In the genomic region with DNA sequence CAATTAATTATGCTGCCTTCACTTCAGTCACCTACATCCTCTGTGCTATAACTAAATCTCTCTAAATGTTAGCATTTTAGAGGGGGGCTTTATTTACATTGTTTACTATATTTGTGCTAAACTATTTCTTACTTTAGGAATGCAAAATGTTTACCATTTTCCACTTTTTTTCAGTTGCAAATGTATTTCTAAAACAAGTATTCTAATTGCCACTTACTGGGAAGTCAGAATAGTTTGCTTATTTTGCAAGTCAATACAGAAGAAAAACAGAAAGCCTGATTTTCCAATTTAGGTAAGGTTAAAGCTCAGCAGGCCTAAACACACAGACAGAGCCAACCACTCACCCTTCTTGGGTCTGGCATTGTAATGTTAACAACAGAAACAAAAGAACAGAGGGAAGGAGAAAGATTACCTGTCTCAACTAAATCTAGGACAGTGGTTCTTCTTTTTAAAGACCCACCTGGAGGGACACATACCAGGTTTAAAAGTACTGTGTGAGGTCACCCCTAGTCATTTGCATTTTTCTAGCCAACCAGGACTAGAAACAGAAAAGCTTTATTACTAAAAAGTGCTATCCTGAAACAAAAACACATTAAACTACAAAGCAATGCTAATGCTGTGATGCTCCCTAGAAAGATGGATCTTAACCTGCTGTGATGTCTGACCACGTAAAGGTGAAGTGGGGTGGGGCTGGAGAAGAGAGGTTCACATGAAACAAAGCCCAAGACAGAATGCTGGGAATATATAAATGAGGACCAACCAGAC, we compare ENCODE assay signal across 15 cellular contexts.
A peak's percentile ranks its signal among the peaks of the same experiment; 100 is the strongest.
DNase-seq lines count a peak whose midpoint lies in the region; ATAC-seq lines count a peak whose summit lies in the region.
"Had no signal": no experiment of that assay in that cellular context is flagged by ENCODE, and none has a peak within 500 bp of the region (broad histone marks: within the 10 kb centered on the region; RNA-seq: fewer than 3 reads in every experiment).

No MANE protein-coding gene starts in this region.

- H3K36me3 ChIP-seq in HUES6 (ENCODE audit: control insufficient read depth, insufficient read depth, low read length) (peaks cover 2% of the 10 kb centered on the region; the same call in 1 of the 2 replicates), NT2/D1 (ENCODE audit: insufficient read depth, insufficient read length, low read length) (peaks cover 5% of the 10 kb centered on the region)

- H3K4me1 ChIP-seq in HUES6 (ENCODE audit: control insufficient read depth, insufficient read depth, low read length) (peaks cover 33% of the 10 kb centered on the region), NT2/D1 (ENCODE audit: insufficient read depth, insufficient read length) (no peaks in the 10 kb centered on the region)
- H3K4me1 ChIP-seq: BLaER1 had no signal

- H3K9me3 ChIP-seq in HUES6 (ENCODE audit: control insufficient read depth, insufficient read depth, low read depth, low read length) (no peaks in the 10 kb centered on the region), NT2/D1 (ENCODE audit: insufficient read depth, low read length) (peaks cover 23% of the 10 kb centered on the region; the same call in 1 of the 2 replicates)
- H3K9me3 ChIP-seq: BLaER1 had no signal

- H3K9ac ChIP-seq in HUES6 (ENCODE audit: low read length) (peak overlapping the region; percentile 47), NT2/D1 (ENCODE audit: insufficient read length, low read depth) (no peak overlapping the region)
- H3K9ac ChIP-seq: BLaER1 had no signal

- peak overlapping the region; percentile 11; the same call in 1 of the 2 replicates for H3K27ac ChIP-seq in HUES6 (ENCODE audit: low read depth, low read length)
- H3K27ac ChIP-seq: BLaER1 had no signal

- ATAC-seq in GM19351 (IDR thresholded peaks at IDR 0.05; ENCODE audit: unreplicated experiment) (no peak), GM21723 (IDR thresholded peaks at IDR 0.05; ENCODE audit: unreplicated experiment) (no peak)
- ATAC-seq in activated CD4-positive, CD25-positive, alpha-beta regulatory T cell treated with anti-CD3 and anti-CD28 coated beads, Interleukin-2, amount 50 U/mL, for 24 hours = no peak
- ATAC-seq: HCT116, K562 had no signal

- H3K4me3 ChIP-seq in HUES6 (ENCODE audit: low read depth, low read length) = 0 out of 2 replicates have a peak overlapping the region, but pooled peaks have one; percentile 10
- no peak overlapping the region for H3K4me3 ChIP-seq in NT2/D1 (ENCODE audit: insufficient read length, low read depth)
- H3K4me3 ChIP-seq: BLaER1, K562 had no signal

- DNase-seq in NT2/D1 (ENCODE audit: low read depth, low spot score) = peak; percentile 86
- peak; percentile 43 for DNase-seq in iPS-NIHi11 (ENCODE audit: low spot score)
- DNase-seq in activated CD8-positive, alpha-beta memory T cell treated with anti-CD3 and anti-CD28 coated beads, Interleukin-2, amount 50 U/mL, for 4 hours = no peak
- DNase-seq: CD8-positive, alpha-beta memory T cell; DMS 273 treated with DMSO at 0.1 percent for 48 hours; NCI-H1694; NCI-H2171; SHP77 treated with DMSO at 0.1 percent for 48 hours had no signal

- H3K27me3 ChIP-seq in HUES6 (ENCODE audit: control insufficient read depth, insufficient read depth, low read length) (peaks cover 62% of the 10 kb centered on the region), NT2/D1 (ENCODE audit: insufficient read depth, insufficient read length) (peaks cover 14% of the 10 kb centered on the region)
- H3K27me3 ChIP-seq: BLaER1 had no signal
